Comparison of ENCODE assay signal across 24 cellular contexts in genomic region chr6:126553856-126554255, GRCh38.
DNase-seq lines count a peak whose midpoint lies in the region; ATAC-seq and TF ChIP-seq lines count a peak whose summit lies in the region.
"Had no signal": no experiment of that assay in that cellular context is flagged by ENCODE, and none has a peak within 500 bp of the region (broad histone marks: within the 10 kb centered on the region; RNA-seq: fewer than 3 reads in every experiment).

No MANE protein-coding gene starts in this region.

- no peak overlapping the region for H2BK5ac ChIP-seq in mesenchymal stem cell (ENCODE audit: low read depth, low read length, poor library complexity, severe bottlenecking)

- no peak overlapping the region for H3K27ac Mint-ChIP-seq in activated CD8-positive, alpha-beta T cell treated with anti-CD3 and anti-CD28 coated beads for 36 hours
- H3K27ac Mint-ChIP-seq: CD4-positive, CD25-positive, alpha-beta regulatory T cell; CD8-positive, alpha-beta memory T cell; GM23338; IgD-negative memory B cell had no signal

- no peak for TF ChIP-seq CTCF in activated CD8-positive, alpha-beta T cell treated with anti-CD3 and anti-CD28 coated beads for 36 hours (IDR thresholded peaks at IDR 0.05)
- no peak for TF ChIP-seq CTCF in thyroid gland (IDR thresholded peaks at IDR 0.05)

- in situ Hi-C loops in GM23248 (cut with MboI), result no loop called here

- no peak overlapping the region for H2AFZ ChIP-seq in GM23248
- no peak overlapping the region for H2AFZ ChIP-seq in mesenchymal stem cell (ENCODE audit: low read depth, low read length)
- H2AFZ ChIP-seq: GM23338 had no signal

- no peaks in the 10 kb centered on the region for H3K36me3 Mint-ChIP-seq in activated CD8-positive, alpha-beta T cell treated with anti-CD3 and anti-CD28 coated beads for 36 hours (ENCODE audit: low read depth)
- H3K36me3 Mint-ChIP-seq: CD4-positive, CD25-positive, alpha-beta regulatory T cell; CD8-positive, alpha-beta memory T cell; IgD-negative memory B cell had no signal

- H3K9me3 Mint-ChIP-seq in activated CD8-positive, alpha-beta T cell treated with anti-CD3 and anti-CD28 coated beads for 36 hours, result peaks cover 2% of the 10 kb centered on the region

- H3K79me2 ChIP-seq in GM23248 (ENCODE audit: insufficient read depth), result no peaks in the 10 kb centered on the region

- H3K4me1 ChIP-seq in GM23248 (ENCODE audit: insufficient read depth) (0 out of 2 replicates have a peak, but pooled peaks cover 5% of the 10 kb centered on the region), mesenchymal stem cell (ENCODE audit: control insufficient read depth, insufficient read depth, low read depth, low read length) (no peaks in the 10 kb centered on the region), thyroid gland (no peaks in the 10 kb centered on the region)
- H3K4me1 ChIP-seq: A549, BE2C had no signal

- H3K4me3 ChIP-seq in GM23248 (no peak overlapping the region), mesenchymal stem cell (ENCODE audit: insufficient read depth in 1 of 2, low read depth in 1 of 2, low read length in 2 of 2) (no peak overlapping the region), thyroid gland (replicated peaks in 1 of 3) (no peak overlapping the region)
- H3K4me3 ChIP-seq: A549, GM23338 had no signal

- no peaks in the 10 kb centered on the region for H3K27me3 ChIP-seq in GM23248 (replicated peaks; ENCODE audit: insufficient read depth)
- no peaks in the 10 kb centered on the region for H3K27me3 ChIP-seq in mesenchymal stem cell (ENCODE audit: control insufficient read depth in 1 of 2, insufficient read depth in 1 of 2, low read length in 2 of 2)
- no peaks in the 10 kb centered on the region for H3K27me3 ChIP-seq in thyroid gland
- H3K27me3 ChIP-seq: BE2C had no signal

- H4K20me1 ChIP-seq in GM23248 (ENCODE audit: insufficient read depth), result no peaks in the 10 kb centered on the region

- 0 to 6% methylated on average over 1 of the region's 1 CpG for WGBS in GM23248 (ENCODE audit: low coverage in 1 of 2, low lambda C conversion rate in 2 of 2, missing lambda C conversion rate in 2 of 2), 2 experiments
- WGBS in mesenchymal stem cell, result no CpG with 5 or more reads among the region's 1 CpG
- WGBS in thyroid gland, 2 donors, result 79 to 90% methylated on average over 1 of the region's 1 CpG

- H3K27me3 Mint-ChIP-seq in activated CD8-positive, alpha-beta T cell treated with anti-CD3 and anti-CD28 coated beads for 36 hours, result no peaks in the 10 kb centered on the region
- H3K27me3 Mint-ChIP-seq: CD4-positive, CD25-positive, alpha-beta regulatory T cell; CD8-positive, alpha-beta memory T cell; IgD-negative memory B cell had no signal

- H3K4me1 Mint-ChIP-seq in activated CD8-positive, alpha-beta T cell treated with anti-CD3 and anti-CD28 coated beads for 36 hours (ENCODE audit: low read depth), result no peaks in the 10 kb centered on the region
- H3K4me1 Mint-ChIP-seq: CD4-positive, CD25-positive, alpha-beta regulatory T cell; CD8-positive, alpha-beta memory T cell; GM23338; IgD-negative memory B cell had no signal

- no peaks in the 10 kb centered on the region for H3K9me2 ChIP-seq in GM23248 (ENCODE audit: insufficient read depth)

- TF ChIP-seq POLR2A in thyroid gland (IDR thresholded peaks at IDR 0.05), result no peak

- H3K27ac ChIP-seq in GM23248 (no peak overlapping the region), mesenchymal stem cell (ENCODE audit: low read length, poor library complexity, severe bottlenecking) (no peak overlapping the region), thyroid gland (no peak overlapping the region)
- H3K27ac ChIP-seq: A549 had no signal

- intact Hi-C loops in activated CD8-positive, alpha-beta T cell treated with anti-CD3 and anti-CD28 coated beads for 36 hours (cut with micrococcal nuclease), result no loop called here
- intact Hi-C loops in thyroid gland (cut with DNase I), result no loop called here

- no peak overlapping the region for H3K18ac ChIP-seq in mesenchymal stem cell (ENCODE audit: low read depth in 1 of 2, low read length in 2 of 2)

- no peak overlapping the region for H2BK15ac ChIP-seq in mesenchymal stem cell (ENCODE audit: low read depth, poor library complexity, severe bottlenecking)

- H3K79me1 ChIP-seq in mesenchymal stem cell (replicated peaks; ENCODE audit: low read length, poor library complexity, severe bottlenecking), result no peaks in the 10 kb centered on the region

- H3K36me3 ChIP-seq in GM23248 (ENCODE audit: low read depth) (no peaks in the 10 kb centered on the region), mesenchymal stem cell (ENCODE audit: control insufficient read depth in 1 of 2, insufficient read depth in 2 of 2, low read depth in 1 of 2, low read length in 2 of 2) (no peaks in the 10 kb centered on the region), thyroid gland (no peaks in the 10 kb centered on the region)
- H3K36me3 ChIP-seq: BE2C had no signal

- no peak overlapping the region for H4K91ac ChIP-seq in mesenchymal stem cell (ENCODE audit: low read length)

- POLR2A ChIA-PET in activated CD8-positive, alpha-beta T cell treated with anti-CD3 and anti-CD28 coated beads for 36 hours (lab: Charles Lee), result no interaction called here

- no peak overlapping the region for H3K4ac ChIP-seq in mesenchymal stem cell (ENCODE audit: low read depth in 1 of 2, low read length in 2 of 2)

- H3K23ac ChIP-seq in mesenchymal stem cell (ENCODE audit: low read length in 2 of 2), result no peak overlapping the region

- peaks cover 6% of the 10 kb centered on the region; the same call in 1 of the 2 replicates for H3F3A ChIP-seq in GM23248 (ENCODE audit: insufficient read depth)

- H3K9ac ChIP-seq in GM23248 (no peak overlapping the region), mesenchymal stem cell (ENCODE audit: low read length) (peak overlapping the region; percentile 5)

- CTCF ChIA-PET in activated CD8-positive, alpha-beta T cell treated with anti-CD3 and anti-CD28 coated beads for 36 hours (lab: Charles Lee), result no interaction called here

- no peak overlapping the region for H4K8ac ChIP-seq in mesenchymal stem cell (ENCODE audit: low read length)

- no peak overlapping the region for H2BK120ac ChIP-seq in mesenchymal stem cell (ENCODE audit: low read depth, low read length)

- DNase-seq in AG20443 (ENCODE audit: low spot score) (peak; percentile 34), GM23248 (peak; percentile 79), fibroblast of gingiva (ENCODE audit: low read depth) (peak; percentile 14), mesenchymal stem cell (no peak), NCI-H187 (lab: John Stamatoyannopoulos, UW) (no peak), thyroid gland (no peak)
- no peak for DNase-seq in activated CD8-positive, alpha-beta T cell treated with anti-CD3 and anti-CD28 coated beads for 36 hours
- no peak for DNase-seq in stimulated activated CD4-positive, alpha-beta T cell treated with anti-CD3 and anti-CD28 coated beads, Interleukin-12 subunit alpha, Interleukin-12 subunit beta, amount 100 ng/mL, for 4 hours
- DNase-seq: BE2C; C1 segment of cervical spinal cord; CD4-positive, CD25-positive, alpha-beta regulatory T cell; CD8-positive, alpha-beta memory T cell; COR-L47; DMS 273 treated with DMSO at 0.1 percent for 48 hours; DMS53; DND-41; EL; HCEC 1CT; Karpas-422; KBM-7 had no signal

- no peak overlapping the region for H2AK5ac ChIP-seq in mesenchymal stem cell (ENCODE audit: low read length, severe bottlenecking)

- H2BK12ac ChIP-seq in mesenchymal stem cell (ENCODE audit: low read length in 2 of 2), result no peak overlapping the region

- H3K4me2 ChIP-seq in GM23248 (ENCODE audit: unreplicated experiment) (no peak overlapping the region), mesenchymal stem cell (ENCODE audit: low read length, poor library complexity, severe bottlenecking) (no peak overlapping the region)
- H3K4me2 ChIP-seq: A549, GM23338 had no signal

- no peak overlapping the region for H3K14ac ChIP-seq in mesenchymal stem cell (ENCODE audit: low read length in 2 of 2)

- H3K9me3 ChIP-seq in GM23248 (ENCODE audit: low read depth), result no peaks in the 10 kb centered on the region
- no peaks in the 10 kb centered on the region for H3K9me3 ChIP-seq in mesenchymal stem cell (ENCODE audit: control insufficient read depth, low read length)
- H3K9me3 ChIP-seq in thyroid gland, result no peaks in the 10 kb centered on the region
- H3K9me3 ChIP-seq: A549, BE2C had no signal

- ATAC-seq in activated CD8-positive, alpha-beta T cell treated with anti-CD3 and anti-CD28 coated beads for 36 hours, result no peak
- ATAC-seq: A549, GM23338, HepG2 had no signal

- no peak overlapping the region for H3K4me3 Mint-ChIP-seq in activated CD8-positive, alpha-beta T cell treated with anti-CD3 and anti-CD28 coated beads for 36 hours
- H3K4me3 Mint-ChIP-seq: CD4-positive, CD25-positive, alpha-beta regulatory T cell; CD8-positive, alpha-beta memory T cell; GM23338; IgD-negative memory B cell had no signal

Comparison
In these comparisons a context has a peak if more than half of its experiments do, and no peak if none do; other contexts are left out.
1. DNase-seq: peak in AG20443 (single experiment), GM23248 (single experiment) and fibroblast of gingiva (single experiment); none in mesenchymal stem cell (single experiment), activated CD8-positive, alpha-beta T cell treated with anti-CD3 and anti-CD28 coated beads for 36 hours (single experiment), NCI-H187 (0 of 2), thyroid gland (0 of 2) and stimulated activated CD4-positive, alpha-beta T cell treated with anti-CD3 and anti-CD28 coated beads, Interleukin-12 subunit alpha, Interleukin-12 subunit beta, amount 100 ng/mL, for 4 hours (single experiment).